2 cellular contexts compared by ENCODE assay signal in genomic region chr4:56653461-56654237, GRCh38.
TF ChIP-seq lines count a peak whose summit lies in the region.

No MANE protein-coding gene starts in this region.

TF ChIP-seq in HCT116, 20 proteins besides CTCF, POLR2A, EP300 and RAD21:
- TF ChIP-seq JUND (IDR thresholded peaks at IDR 0.05) (no peak), FOSL1 (IDR thresholded peaks at IDR 0.05; ENCODE audit: low read depth) (no peak), EZH2 (IDR thresholded peaks at IDR 0.05) (no peak)
TF ChIP-seq in HCT116: peak in this region for 0.

TF ChIP-seq in HepG2, 621 proteins besides CTCF, POLR2A, EP300 and RAD21:
- TF ChIP-seq ZNF670 (CRISPR knock-in tag; IDR thresholded peaks at IDR 0.05; ENCODE audit: borderline replicate concordance) = no peak
